In genomic region chr16:50744911-50745310, GRCh38 we compare ENCODE assay signal across 13 cellular contexts. TPM values are rescaled to one million over a fixed set of nuclear protein-coding genes. Genes with fewer than 3 reads are reported as not detected.
A peak's percentile ranks its signal among the peaks of the same experiment; 100 is the strongest.
DNase-seq lines count a peak whose midpoint lies in the region; ATAC-seq, FAIRE-seq and TF ChIP-seq lines count a peak whose summit lies in the region.
"Had no signal": no experiment of that assay in that cellular context is flagged by ENCODE, and none has a peak within 500 bp of the region (broad histone marks: within the 10 kb centered on the region; RNA-seq: fewer than 3 reads in every experiment).

No MANE protein-coding gene starts in this region.

- 49 to 57% (median 53%) methylated on average over 3 of the region's 3 CpGs for WGBS in small intestine, 3 donors

- H3K27ac ChIP-seq in skeletal muscle tissue (ENCODE audit: low read depth, low read length) (peak overlapping the region; percentile 20), small intestine (ENCODE audit: low read depth in 1 of 2, low read length in 1 of 2) (peak overlapping the region in 1 of 2 donors; percentile 50)
- H3K27ac ChIP-seq: A549 had no signal

- POLR2A ChIA-PET in activated CD4-positive, alpha-beta T cell treated with anti-CD3 and anti-CD28 coated beads, Interleukin-2, amount 10 ng/mL, durations not matched to agents 7 days and 5 days (lab: Charles Lee), result interaction anchor here (0.6 to 0.7 kb wide), 2 partner anchors 11 to 64 kb away, joined by 3 read pairs; partner anchors contain the start of gene SNX20
- POLR2A ChIA-PET in T-cell (lab: Charles Lee), result interaction anchor here (0.6 to 1.3 kb wide), 6 partner anchors 11 to 720 kb away, joined by 3 to 6 read pairs (median 3); partner anchors contain the start of genes CNEP1R1 (in 1 of the 2) and SNX20 (in 1 of the 2)

- H3K4me1 ChIP-seq in skeletal muscle tissue (ENCODE audit: control insufficient read depth in 3 of 3, insufficient read depth in 3 of 3, low read length in 3 of 3) (peaks cover 10 to 27% (median 23%) of the 10 kb centered on the region in 3 donors), small intestine (ENCODE audit: control insufficient read depth in 2 of 2, insufficient read depth in 1 of 2, low read depth in 1 of 2, low read length in 1 of 2) (peaks cover 0 to 6% of the 10 kb centered on the region in 2 donors)

- ATAC-seq in T-cell (replicated peaks in 1 of 4) (no peak), GM18517 (IDR thresholded peaks at IDR 0.05; ENCODE audit: unreplicated experiment) (no peak), GM21786 (IDR thresholded peaks at IDR 0.05; ENCODE audit: unreplicated experiment) (no peak)
- ATAC-seq: A549, left colon had no signal

- FAIRE-seq in small intestine (lab: Jason Lieb, UNC), result no peak
- FAIRE-seq: A549 had no signal

- no peak overlapping the region for H3K4me3 ChIP-seq in epithelial cell of esophagus (ENCODE audit: low read length)
- H3K4me3 ChIP-seq in skeletal muscle tissue (ENCODE audit: low read length in 3 of 3), result no peak overlapping the region
- no peak overlapping the region for H3K4me3 ChIP-seq in small intestine (ENCODE audit: low read depth in 1 of 2, low read length in 2 of 2)
- H3K4me3 ChIP-seq: A549, esophagus muscularis mucosa had no signal

- H3K4me3 Mint-ChIP-seq in activated CD4-positive, alpha-beta T cell treated with anti-CD3 and anti-CD28 coated beads, Interleukin-2, amount 10 ng/mL, durations not matched to agents 7 days and 5 days, result peak overlapping the region; percentile 95
- H3K4me3 Mint-ChIP-seq in T-cell, result peak overlapping the region; percentile 93 to 98 (median 95)

- H3K36me3 ChIP-seq in skeletal muscle tissue (ENCODE audit: control insufficient read depth in 3 of 3, insufficient read depth in 3 of 3, low read length in 3 of 3) (peaks cover 0 to 10% (median 3%) of the 10 kb centered on the region in 3 donors), small intestine (ENCODE audit: control insufficient read depth in 2 of 2, insufficient read depth in 2 of 2, low read length in 2 of 2) (peaks cover 0 to 2% of the 10 kb centered on the region in 2 donors)

- no peak for DNase-seq in activated CD4-positive, alpha-beta T cell treated with anti-CD3 and anti-CD28 coated beads, Interleukin-2, amount 10 ng/mL, durations not matched to agents 7 days and 5 days
- DNase-seq in activated CD4-positive, alpha-beta T cell treated with anti-CD3 and anti-CD28 coated beads, Interleukin-2, amount 50 U/mL, for 48 hours, result no peak
- peak in 1 of 34 experiments; percentile 12 for DNase-seq in T-cell
- DNase-seq in epithelial cell of esophagus (ENCODE audit: low read depth), result peak; percentile 61
- no peak for DNase-seq in small intestine
- DNase-seq: GDM1; left colon; NK-92 treated with Interleukin-12 subunit alpha and Interleukin-12 subunit beta, amount 100 ng/mL, for 24 hours had no signal

- H3K4me1 Mint-ChIP-seq in activated CD4-positive, alpha-beta T cell treated with anti-CD3 and anti-CD28 coated beads, Interleukin-2, amount 10 ng/mL, durations not matched to agents 7 days and 5 days, result peaks cover 53% of the 10 kb centered on the region
- peaks cover 64 to 72% (median 71%) of the 10 kb centered on the region in 3 donors for H3K4me1 Mint-ChIP-seq in T-cell

- H3K9me3 Mint-ChIP-seq in activated CD4-positive, alpha-beta T cell treated with anti-CD3 and anti-CD28 coated beads, Interleukin-2, amount 10 ng/mL, durations not matched to agents 7 days and 5 days, result no peaks in the 10 kb centered on the region
- no peaks in the 10 kb centered on the region for H3K9me3 Mint-ChIP-seq in T-cell

- CTCF ChIA-PET in activated CD4-positive, alpha-beta T cell treated with anti-CD3 and anti-CD28 coated beads, Interleukin-2, amount 10 ng/mL, durations not matched to agents 7 days and 5 days (lab: Charles Lee), result interaction anchor here (0.6 to 2.2 kb wide), 10 partner anchors 13 to 720 kb away, joined by 3 to 17 read pairs (median 5); partner anchors contain the start of gene CNEP1R1
- CTCF ChIA-PET in T-cell (lab: Charles Lee), result interaction anchor here (0.7 to 4.9 kb wide), 16 partner anchors 9 to 720 kb away, joined by 3 to 52 read pairs (median 4); partner anchors contain the start of genes CNEP1R1 (in 1 of the 2) and SNX20 (in 1 of the 2)

- H3K36me3 Mint-ChIP-seq in activated CD4-positive, alpha-beta T cell treated with anti-CD3 and anti-CD28 coated beads, Interleukin-2, amount 10 ng/mL, durations not matched to agents 7 days and 5 days (ENCODE audit: low read depth), result peaks cover 53% of the 10 kb centered on the region
- H3K36me3 Mint-ChIP-seq in T-cell, result peaks cover 34% of the 10 kb centered on the region

- no peaks in the 10 kb centered on the region for H3K27me3 ChIP-seq in skeletal muscle tissue (ENCODE audit: control insufficient read depth in 3 of 3, insufficient read depth in 3 of 3, low read length in 3 of 3)
- no peaks in the 10 kb centered on the region for H3K27me3 ChIP-seq in small intestine (ENCODE audit: control insufficient read depth in 2 of 2, insufficient read depth in 2 of 2, low read length in 2 of 2)
- H3K27me3 ChIP-seq: esophagus muscularis mucosa had no signal

- peak overlapping the region in 1 of 3 donors; percentile 3 for H3K9ac ChIP-seq in skeletal muscle tissue (ENCODE audit: low read depth in 1 of 3, low read length in 3 of 3)

- H3K9me3 ChIP-seq in skeletal muscle tissue (ENCODE audit: control insufficient read depth in 3 of 3, low read length in 3 of 3) (no peaks in the 10 kb centered on the region), small intestine (ENCODE audit: control insufficient read depth, low read depth) (no peaks in the 10 kb centered on the region)
- H3K9me3 ChIP-seq: A549, esophagus muscularis mucosa had no signal

- H3K27me3 Mint-ChIP-seq in activated CD4-positive, alpha-beta T cell treated with anti-CD3 and anti-CD28 coated beads, Interleukin-2, amount 10 ng/mL, durations not matched to agents 7 days and 5 days, result no peaks in the 10 kb centered on the region
- no peaks in the 10 kb centered on the region for H3K27me3 Mint-ChIP-seq in T-cell

- TF ChIP-seq CTCF in epithelial cell of esophagus (IDR thresholded peaks at IDR 0.05; ENCODE audit: insufficient read depth, low read depth, low read length, missing control alignments), result no peak

- H3K27ac Mint-ChIP-seq in activated CD4-positive, alpha-beta T cell treated with anti-CD3 and anti-CD28 coated beads, Interleukin-2, amount 10 ng/mL, durations not matched to agents 7 days and 5 days, result peak overlapping the region; percentile 88
- peak overlapping the region; percentile 97 to 98 for H3K27ac Mint-ChIP-seq in T-cell

RNA-seq across cellular contexts. Expression of gene CYLD, which starts 3.0 kb away (rescaled TPM):
- total RNA-seq in activated CD4-positive, alpha-beta T cell treated with anti-CD3 and anti-CD28 coated beads, Interleukin-2, amount 10 ng/mL, durations not matched to agents 7 days and 5 days, result 100 to 1,000 TPM; 200 to 222 TPM
- total RNA-seq in T-cell (100 to 1,000 TPM; 243 to 380 (median 294) TPM), skeletal muscle tissue (32.4 TPM)
- polyA plus RNA-seq in small intestine, result 1 to 10 TPM; 6.0 to 7.8 (median 7.4) TPM

RNA-seq across cellular contexts. Expression of gene NOD2, which starts 51.5 kb away (rescaled TPM):
- 1 to 10 TPM; 3.3 to 3.8 TPM for total RNA-seq in activated CD4-positive, alpha-beta T cell treated with anti-CD3 and anti-CD28 coated beads, Interleukin-2, amount 10 ng/mL, durations not matched to agents 7 days and 5 days
- total RNA-seq in T-cell (1 to 10 TPM; 2.4 to 7.6 (median 3.1) TPM), skeletal muscle tissue (0.52 TPM)
- under 1 TPM in 2 of 3 donors, not detected in 1; 0.54 to 0.58 TPM for polyA plus RNA-seq in small intestine
- polyA plus RNA-seq: A549 had no signal
